Comparison of ENCODE assay signal across 11 cellular contexts in genomic region chr20:237479-237878, GRCh38. TPM values are rescaled to one million over a fixed set of nuclear protein-coding genes. Genes with fewer than 3 reads are reported as not detected.
DNase-seq lines count a peak whose midpoint lies in the region; ATAC-seq and TF ChIP-seq lines count a peak whose summit lies in the region.
"Had no signal": no experiment of that assay in that cellular context is flagged by ENCODE, and none has a peak within 500 bp of the region (broad histone marks: within the 10 kb centered on the region; RNA-seq: fewer than 3 reads in every experiment).

No MANE protein-coding gene starts in this region.

- H3K36me3 ChIP-seq in WERI-Rb-1: no peaks in the 10 kb centered on the region
- H3K36me3 ChIP-seq: HAP-1, tibial artery had no signal

- ATAC-seq in CD4-positive, alpha-beta T cell (ENCODE audit: poor library complexity): peak; percentile 67
- ATAC-seq in HG03159 (IDR thresholded peaks at IDR 0.05; ENCODE audit: unreplicated experiment): peak; percentile 41
- ATAC-seq in natural killer cell treated with Interleukin-12 subunit alpha and Interleukin-12 subunit beta and Interleukin-15 and Interleukin-18, amount 100 ng/mL, for 72 hours: peak; percentile 57 to 69
- no peak for ATAC-seq in HG02798 (IDR thresholded peaks at IDR 0.05; ENCODE audit: poor library complexity, unreplicated experiment)

- peak overlapping the region; percentile 84 for H3K4me3 Mint-ChIP-seq in CD4-positive, alpha-beta T cell
- peak overlapping the region; percentile 66 for H3K4me3 Mint-ChIP-seq in natural killer cell treated with Interleukin-12 subunit alpha and Interleukin-12 subunit beta and Interleukin-15 and Interleukin-18, amount 100 ng/mL, for 72 hours
- H3K4me3 Mint-ChIP-seq: neural crest cell had no signal

- peak in 1 of 10 experiments; percentile 8 for DNase-seq in CD4-positive, alpha-beta T cell
- DNase-seq in activated T-cell treated with anti-CD3 and anti-CD28 coated beads for 4 hours (peak; percentile 11), DMS 273 treated with DMSO at 0.1 percent for 48 hours (lab: John Stamatoyannopoulos, UW) (no peak), WERI-Rb-1 (no peak)
- no peak for DNase-seq in natural killer cell treated with Interleukin-12 subunit alpha and Interleukin-12 subunit beta and Interleukin-15 and Interleukin-18, amount 100 ng/mL, for 72 hours (ENCODE audit: low spot score)
- no peak for DNase-seq in effector CD8-positive, alpha-beta T cell (lab: John Stamatoyannopoulos, UW)
- DNase-seq: tibial artery had no signal

- POLR2A ChIA-PET in CD4-positive, alpha-beta T cell (lab: Charles Lee): interaction anchor here (0.7 to 1.6 kb wide), 9 partner anchors 8 to 93 kb away, joined by 3 to 8 read pairs (median 3); partner anchors contain the start of gene DEFB129

- no peaks in the 10 kb centered on the region for H3K27me3 Mint-ChIP-seq in CD4-positive, alpha-beta T cell
- peaks cover 5 to 6% of the 10 kb centered on the region in 2 donors for H3K27me3 Mint-ChIP-seq in natural killer cell treated with Interleukin-12 subunit alpha and Interleukin-12 subunit beta and Interleukin-15 and Interleukin-18, amount 100 ng/mL, for 72 hours

- no peak overlapping the region for H3K27ac ChIP-seq in CD4-positive, alpha-beta T cell (ENCODE audit: low read depth, low read length)
- no peak overlapping the region for H3K27ac ChIP-seq in WERI-Rb-1
- H3K27ac ChIP-seq: tibial artery had no signal

- H3K36me3 Mint-ChIP-seq in CD4-positive, alpha-beta T cell (ENCODE audit: low read depth): no peaks in the 10 kb centered on the region
- no peaks in the 10 kb centered on the region for H3K36me3 Mint-ChIP-seq in natural killer cell treated with Interleukin-12 subunit alpha and Interleukin-12 subunit beta and Interleukin-15 and Interleukin-18, amount 100 ng/mL, for 72 hours

- CTCF ChIA-PET in CD4-positive, alpha-beta T cell (lab: Charles Lee): interaction anchor here (0.7 kb wide), 1 partner anchor 9 kb away, joined by 3 read pairs; no protein-coding TSS in a partner anchor

- peaks cover 20% of the 10 kb centered on the region for H3K4me1 Mint-ChIP-seq in CD4-positive, alpha-beta T cell (ENCODE audit: low read depth)
- H3K4me1 Mint-ChIP-seq in natural killer cell treated with Interleukin-12 subunit alpha and Interleukin-12 subunit beta and Interleukin-15 and Interleukin-18, amount 100 ng/mL, for 72 hours (ENCODE audit: low read depth in 2 of 2): peaks cover 5 to 8% of the 10 kb centered on the region in 2 donors
- H3K4me1 Mint-ChIP-seq: neural crest cell had no signal

- no peaks in the 10 kb centered on the region for H3K9me3 Mint-ChIP-seq in CD4-positive, alpha-beta T cell
- no peaks in the 10 kb centered on the region for H3K9me3 Mint-ChIP-seq in natural killer cell treated with Interleukin-12 subunit alpha and Interleukin-12 subunit beta and Interleukin-15 and Interleukin-18, amount 100 ng/mL, for 72 hours
- H3K9me3 Mint-ChIP-seq: neural crest cell had no signal

- no peaks in the 10 kb centered on the region for H3K9me3 ChIP-seq in CD4-positive, alpha-beta T cell (ENCODE audit: control insufficient read depth, low read length)
- H3K9me3 ChIP-seq in WERI-Rb-1 (ENCODE audit: severe bottlenecking): no peaks in the 10 kb centered on the region
- H3K9me3 ChIP-seq: HAP-1, tibial artery had no signal

- no peak for TF ChIP-seq CTCF in CD4-positive, alpha-beta T cell (IDR thresholded peaks at IDR 0.05)
- TF ChIP-seq CTCF in WERI-Rb-1 (IDR thresholded peaks at IDR 0.05; ENCODE audit: low read depth, low read length): no peak

- H3K4me3 ChIP-seq in WERI-Rb-1 (ENCODE audit: low read depth, low read length): no peak overlapping the region
- H3K4me3 ChIP-seq: HAP-1, tibial artery had no signal

- H3K27ac Mint-ChIP-seq in CD4-positive, alpha-beta T cell: peak overlapping the region; percentile 36
- H3K27ac Mint-ChIP-seq in natural killer cell treated with Interleukin-12 subunit alpha and Interleukin-12 subunit beta and Interleukin-15 and Interleukin-18, amount 100 ng/mL, for 72 hours: peak overlapping the region; percentile 53 to 56

- no peaks in the 10 kb centered on the region for H3K27me3 ChIP-seq in CD4-positive, alpha-beta T cell (ENCODE audit: control insufficient read depth, insufficient read depth, low read length)
- no peaks in the 10 kb centered on the region for H3K27me3 ChIP-seq in WERI-Rb-1 (ENCODE audit: insufficient read depth, low read depth, severe bottlenecking)

- intact Hi-C loops in CD4-positive, alpha-beta T cell (cut with DNase I, micrococcal nuclease): no loop called here

RNA-seq across cellular contexts. Expression of gene DEFB129, which starts 10.4 kb away (rescaled TPM):
- not detected for total RNA-seq in CD4-positive, alpha-beta T cell
- total RNA-seq in natural killer cell treated with Interleukin-12 subunit alpha and Interleukin-12 subunit beta and Interleukin-15 and Interleukin-18, amount 100 ng/mL, for 72 hours: not detected
- total RNA-seq: neural crest cell had no signal

RNA-seq across cellular contexts. Expression of gene DEFB132, which starts 20.0 kb away (rescaled TPM):
- not detected for total RNA-seq in CD4-positive, alpha-beta T cell
- total RNA-seq in natural killer cell treated with Interleukin-12 subunit alpha and Interleukin-12 subunit beta and Interleukin-15 and Interleukin-18, amount 100 ng/mL, for 72 hours: not detected
- total RNA-seq: neural crest cell had no signal

RNA-seq across cellular contexts. Expression of gene DEFB128, which starts 48.0 kb away (rescaled TPM):
- not detected for total RNA-seq in CD4-positive, alpha-beta T cell
- not detected for total RNA-seq in natural killer cell treated with Interleukin-12 subunit alpha and Interleukin-12 subunit beta and Interleukin-15 and Interleukin-18, amount 100 ng/mL, for 72 hours
- total RNA-seq: neural crest cell had no signal

RNA-seq across cellular contexts. Expression of gene C20orf96, which starts 53.1 kb away (rescaled TPM):
- 1 to 10 TPM; 2.4 to 3.3 TPM for total RNA-seq in CD4-positive, alpha-beta T cell
- 1 to 10 TPM; 2.0 to 6.2 TPM for total RNA-seq in natural killer cell treated with Interleukin-12 subunit alpha and Interleukin-12 subunit beta and Interleukin-15 and Interleukin-18, amount 100 ng/mL, for 72 hours

RNA-seq across cellular contexts. Expression of gene ZCCHC3, which starts 59.9 kb away (rescaled TPM):
- total RNA-seq in CD4-positive, alpha-beta T cell: 10 to 100 TPM; 19.3 to 19.5 TPM
- total RNA-seq in natural killer cell treated with Interleukin-12 subunit alpha and Interleukin-12 subunit beta and Interleukin-15 and Interleukin-18, amount 100 ng/mL, for 72 hours: 10 to 100 TPM; 18.7 to 20.6 TPM
